ENCODE assay signal across 31 cellular contexts in genomic region chr11:63282579-63282978, GRCh38. TPM values are rescaled to one million over a fixed set of nuclear protein-coding genes. Genes with fewer than 3 reads are reported as not detected.
"Had no signal": no experiment of that assay in that cellular context is flagged by ENCODE, and none has a peak within 500 bp of the region (broad histone marks: within the 10 kb centered on the region; RNA-seq: fewer than 3 reads in every experiment).

No MANE protein-coding gene starts in this region.

- H2AFZ ChIP-seq: neural progenitor cell had no signal

- H3K36me3 ChIP-seq: neural progenitor cell, neutrophil, pancreas, spleen, stomach, thoracic aorta, thyroid gland, tibial nerve, upper lobe of left lung, vagina had no signal

- ATAC-seq: naive thymus-derived CD4-positive, alpha-beta T cell; natural killer cell; pancreas; psoas muscle; right cardiac atrium; sciatic nerve; stimulated activated effector memory CD8-positive, alpha-beta T cell treated with anti-CD3 and anti-CD28 coated beads, Interleukin-12 subunit alpha, Interleukin-12 subunit beta, amount 100 ng/mL, for 72 hours; stimulated activated naive B cell treated with anti-CD40 and anti-IgM and Interleukin-4, amounts not matched to agents 10 μg/mL and 1 μg/mL and 100 μg/mL, for 72 hours had no signal

- FAIRE-seq: pancreas, urothelium cell line had no signal

- H3K27me3 ChIP-seq: neural progenitor cell, pancreas, thyroid gland, tibial nerve, upper lobe of left lung, vagina had no signal

- H3K4me2 ChIP-seq: neural progenitor cell, smooth muscle cell had no signal

- H3K27ac ChIP-seq: neural progenitor cell, neutrophil, pancreas, psoas muscle, skin epidermis, spleen, stomach, thoracic aorta, thyroid gland, tibial nerve, upper lobe of left lung, vagina had no signal

- DNase-seq: naive thymus-derived CD4-positive, alpha-beta T cell; natural killer cell; nucleus accumbens; psoas muscle; right cardiac atrium; stimulated activated CD4-positive, alpha-beta T cell treated with anti-CD3 and anti-CD28 coated beads, Interleukin-12 subunit alpha, Interleukin-12 subunit beta, amount 100 ng/mL, for 4 hours; stimulated activated CD4-positive, alpha-beta T cell treated with anti-CD3 and anti-CD28 coated beads, Interleukin-2, amount 100 ng/mL, for 24 hours; stimulated activated CD4-positive, alpha-beta T cell treated with anti-CD3 and anti-CD28 coated beads, Interleukin-2, amount 100 ng/mL, for 48 hours; stimulated activated CD4-positive, alpha-beta T cell treated with anti-CD3 and anti-CD28 coated beads, Interleukin-4, amount 100 ng/mL, for 24 hours; stimulated activated naive B cell treated with anti-CD40 and anti-IgM and Interleukin-4, amounts not matched to agents 10 μg/mL and 1 μg/mL and 100 μg/mL, for 72 hours; stimulated activated naive CD4-positive, alpha-beta T cell treated with Interleukin-2 at 50 U/mL for 16 hours; stomach; thyroid gland; upper lobe of left lung had no signal

- H3K9ac ChIP-seq: neural progenitor cell had no signal

- H3K4me3 ChIP-seq: neural progenitor cell, pancreas, psoas muscle, skin epidermis, smooth muscle cell, spleen, stomach, thoracic aorta, thyroid gland, tibial nerve, upper lobe of left lung, vagina had no signal

- H3K4me1 ChIP-seq: neural progenitor cell, pancreas, psoas muscle, spleen, stomach, thyroid gland, tibial nerve, upper lobe of left lung, vagina had no signal

- H3K9me3 ChIP-seq: neutrophil, pancreas, psoas muscle, stomach, thoracic aorta, thyroid gland, tibial nerve, upper lobe of left lung, vagina had no signal

RNA-seq across cellular contexts. Expression of gene SLC22A25, which starts 39.2 kb away (rescaled TPM):
- total RNA-seq: naive thymus-derived CD4-positive, alpha-beta T cell; natural killer cell; osteocyte; pancreas; progenitor cell of endocrine pancreas; psoas muscle; renal cortical epithelial cell; right cardiac atrium; sciatic nerve; smooth muscle cell; spleen; stomach; thoracic aorta; thyroid gland; tibial nerve; upper lobe of left lung; ureter had no signal
- polyA plus RNA-seq: naive thymus-derived CD4-positive, alpha-beta T cell; neural cell; pancreas; psoas muscle; right cardiac atrium; smooth muscle cell; stomach had no signal
